1 cellular context compared by ENCODE assay signal in genomic region chr20:25221592-25222460, GRCh38.
TF ChIP-seq lines count a peak whose summit lies in the region.

No MANE protein-coding gene starts in this region.

TF ChIP-seq in HepG2, 621 proteins besides CTCF, POLR2A, EP300 and RAD21:
- no peak for TF ChIP-seq FOXK2 (IDR thresholded peaks at IDR 0.05)
- no peak for TF ChIP-seq TAF15 (IDR thresholded peaks at IDR 0.05; ENCODE audit: low read depth, low read length, poor library complexity, severe bottlenecking)
- no peak for TF ChIP-seq SYNCRIP (IDR thresholded peaks at IDR 0.05; ENCODE audit: insufficient read depth, low read depth, low read length)
- no peak for TF ChIP-seq THAP8 (CRISPR knock-in tag; IDR thresholded peaks at IDR 0.05; ENCODE audit: borderline replicate concordance)
- TF ChIP-seq ZNF768 (CRISPR knock-in tag; IDR thresholded peaks at IDR 0.05) = 0 out of 2 replicates have a peak, but pooled peaks have one; percentile 5
- TF ChIP-seq PRDM15 (CRISPR knock-in tag; IDR thresholded peaks at IDR 0.05) = no peak
- TF ChIP-seq ZNF234 (CRISPR knock-in tag; conservative IDR thresholded peaks at IDR 0.05) = no peak
- TF ChIP-seq, protein P1, sequence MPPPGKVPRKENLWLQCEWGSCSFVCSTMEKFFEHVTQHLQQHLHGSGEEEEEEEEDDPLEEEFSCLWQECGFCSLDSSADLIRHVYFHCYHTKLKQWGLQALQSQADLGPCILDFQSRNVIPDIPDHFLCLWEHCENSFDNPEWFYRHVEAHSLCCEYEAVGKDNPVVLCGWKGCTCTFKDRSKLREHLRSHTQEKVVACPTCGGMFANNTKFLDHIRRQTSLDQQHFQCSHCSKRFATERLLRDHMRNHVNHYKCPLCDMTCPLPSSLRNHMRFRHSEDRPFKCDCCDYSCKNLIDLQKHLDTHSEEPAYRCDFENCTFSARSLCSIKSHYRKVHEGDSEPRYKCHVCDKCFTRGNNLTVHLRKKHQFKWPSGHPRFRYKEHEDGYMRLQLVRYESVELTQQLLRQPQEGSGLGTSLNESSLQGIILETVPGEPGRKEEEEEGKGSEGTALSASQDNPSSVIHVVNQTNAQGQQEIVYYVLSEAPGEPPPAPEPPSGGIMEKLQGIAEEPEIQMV (CRISPR knock-in tag; IDR thresholded peaks at IDR 0.05; ENCODE audit: low read depth) = 0 out of 2 replicates have a peak, but pooled peaks have one; percentile 14
- TF ChIP-seq ZNF501 (CRISPR knock-in tag; IDR thresholded peaks at IDR 0.05) = 0 out of 2 replicates have a peak, but pooled peaks have one; percentile 34
- TF ChIP-seq SRY (CRISPR knock-in tag; IDR thresholded peaks at IDR 0.05) = 0 out of 2 replicates have a peak, but pooled peaks have one; percentile 29
- TF ChIP-seq ZNF605 (CRISPR knock-in tag; IDR thresholded peaks at IDR 0.05) = 0 out of 2 replicates have a peak, but pooled peaks have one; percentile 26
- 0 out of 2 replicates have a peak, but pooled peaks have one; percentile 14 for TF ChIP-seq ZNF776 (CRISPR knock-in tag; IDR thresholded peaks at IDR 0.05)
- TF ChIP-seq NONO (IDR thresholded peaks at IDR 0.05) = no peak
- 0 out of 2 replicates have a peak, but pooled peaks have one; percentile 4 for TF ChIP-seq NONO (CRISPR knock-in tag; conservative IDR thresholded peaks at IDR 0.05)
TF ChIP-seq in HepG2: peak in this region for 7.
